9 cellular contexts compared by ENCODE assay signal in genomic region chr10:78852856-78853255, GRCh38.
A peak's percentile ranks its signal among the peaks of the same experiment; 100 is the strongest.
DNase-seq lines count a peak whose midpoint lies in the region; ATAC-seq and TF ChIP-seq lines count a peak whose summit lies in the region.
"Had no signal": no experiment of that assay in that cellular context is flagged by ENCODE, and none has a peak within 500 bp of the region (broad histone marks: within the 10 kb centered on the region; RNA-seq: fewer than 3 reads in every experiment).

No MANE protein-coding gene starts in this region.

- WGBS in neuronal stem cell (ENCODE audit: extremely low coverage in 2 of 2, insufficient read length in 2 of 2, insufficient replicate concordance in 1 of 2), 2 donors: no CpG with 5 or more reads among the region's 3 CpGs

- H3K23ac ChIP-seq in neuronal stem cell (ENCODE audit: low read depth, low read length, poor library complexity): no peak overlapping the region

- H3K79me1 ChIP-seq in neuronal stem cell (ENCODE audit: low read depth, low read length): no peaks in the 10 kb centered on the region

- no peak overlapping the region for H2BK15ac ChIP-seq in neuronal stem cell (ENCODE audit: low read length)

- no peaks in the 10 kb centered on the region for H3K9me3 ChIP-seq in OCI-LY1 (ENCODE audit: low read length)
- no peaks in the 10 kb centered on the region for H3K9me3 ChIP-seq in neuronal stem cell (replicated peaks in 1 of 2; ENCODE audit: control insufficient read depth in 2 of 2, insufficient read depth in 1 of 2, low read depth in 1 of 2, low read length in 2 of 2)

- H3K27ac ChIP-seq in OCI-LY1 (ENCODE audit: low read depth, low read length, poor library complexity, severe bottlenecking) (no peak overlapping the region), neuronal stem cell (replicated peaks; ENCODE audit: low read length) (no peak overlapping the region)

- no peaks in the 10 kb centered on the region for H3F3A ChIP-seq in OCI-LY1 (ENCODE audit: insufficient read depth, low read length)

- no peak overlapping the region for H4K91ac ChIP-seq in neuronal stem cell (ENCODE audit: low read depth, low read length, poor library complexity)

- H3K9ac ChIP-seq in OCI-LY1 (ENCODE audit: low read length) (no peak overlapping the region), neuronal stem cell (ENCODE audit: low read depth, low read length, poor library complexity) (no peak overlapping the region)

- H3K14ac ChIP-seq in neuronal stem cell (ENCODE audit: low read length): no peak overlapping the region

- peak overlapping the region; percentile 73 for H2AK5ac ChIP-seq in neuronal stem cell (ENCODE audit: low read depth, low read length)

- H3K36me3 ChIP-seq in OCI-LY1 (ENCODE audit: insufficient read depth, low read length) (no peaks in the 10 kb centered on the region), neuronal stem cell (replicated peaks in 1 of 2; ENCODE audit: control insufficient read depth in 2 of 2, insufficient read depth in 2 of 2, low read length in 2 of 2) (no peaks in the 10 kb centered on the region)

- no peak overlapping the region for H3K18ac ChIP-seq in neuronal stem cell (ENCODE audit: low read length)

- H3K9me2 ChIP-seq in OCI-LY1 (ENCODE audit: low read depth, low read length): no peaks in the 10 kb centered on the region

- TF ChIP-seq CTCF in OCI-LY1 (IDR thresholded peaks at IDR 0.05; ENCODE audit: low read length): peak; percentile 14; the same call in 1 of the 2 replicates

- ATAC-seq in HG03432 (IDR thresholded peaks at IDR 0.05; ENCODE audit: unreplicated experiment): no peak

- H2BK12ac ChIP-seq in neuronal stem cell (ENCODE audit: low read length): no peak overlapping the region

- H3K4me2 ChIP-seq in OCI-LY1 (ENCODE audit: low read length) (no peak overlapping the region), neuronal stem cell (ENCODE audit: insufficient read depth, low read length, poor library complexity, severe bottlenecking) (no peak overlapping the region)

- H2BK5ac ChIP-seq in neuronal stem cell (ENCODE audit: low read length): peak overlapping the region; percentile 21

- no peak overlapping the region for H3K4ac ChIP-seq in neuronal stem cell (ENCODE audit: low read length)

- H2AFZ ChIP-seq in OCI-LY1 (ENCODE audit: low read length) (no peak overlapping the region), neuronal stem cell (ENCODE audit: low read length) (no peak overlapping the region)

- H3K4me1 ChIP-seq in OCI-LY1 (ENCODE audit: insufficient read depth, low read length, severe bottlenecking): no peaks in the 10 kb centered on the region
- H3K4me1 ChIP-seq in neuronal stem cell (ENCODE audit: control insufficient read depth in 2 of 2, insufficient read depth in 1 of 2, low read depth in 1 of 2, low read length in 2 of 2): peaks cover 0 to 9% of the 10 kb centered on the region in 2 donors

- H4K8ac ChIP-seq in neuronal stem cell (ENCODE audit: low read depth, low read length): no peak overlapping the region

- peak; percentile 40 for DNase-seq in DMS 273 (lab: John Stamatoyannopoulos, UW; ENCODE audit: unreplicated experiment)
- no peak for DNase-seq in DMS 273 treated with DMSO at 0.1 percent for 48 hours (lab: John Stamatoyannopoulos, UW)
- DNase-seq in ecto neural progenitor cell (ENCODE audit: low spot score): peak; percentile 64
- DNase-seq in neuronal stem cell (ENCODE audit: low spot score): no peak
- DNase-seq in NCI-H526 treated with DMSO at 0.1 percent for 48 hours (lab: John Stamatoyannopoulos, UW): no peak
- no peak for DNase-seq in SIG-M5 (lab: John Stamatoyannopoulos, UW)
- DNase-seq: SHP77 treated with DMSO at 0.1 percent for 48 hours had no signal

- H3K27me3 ChIP-seq in OCI-LY1 (ENCODE audit: insufficient read depth, low read length) (no peaks in the 10 kb centered on the region), neuronal stem cell (ENCODE audit: control insufficient read depth in 3 of 3, insufficient read depth in 3 of 3, low read depth in 1 of 3, low read length in 3 of 3) (peaks cover 0 to 3% (median 0%) of the 10 kb centered on the region in 3 experiments)

- H4K20me1 ChIP-seq in OCI-LY1 (ENCODE audit: insufficient read depth, low read length): no peaks in the 10 kb centered on the region

- no peaks in the 10 kb centered on the region for H3K79me2 ChIP-seq in OCI-LY1 (ENCODE audit: insufficient read depth, low read length)

- no peak overlapping the region for H2BK120ac ChIP-seq in neuronal stem cell (ENCODE audit: low read depth, low read length)

- H3K4me3 ChIP-seq in OCI-LY1 (ENCODE audit: low read depth, low read length, poor library complexity, severe bottlenecking) (no peak overlapping the region), neuronal stem cell (ENCODE audit: low read length in 2 of 2) (no peak overlapping the region)

Comparison
In these comparisons a context has a peak if more than half of its experiments do, and no peak if none do; other contexts are left out.
1. DNase-seq: peak in DMS 273 (single experiment) and ecto neural progenitor cell (single experiment); none in DMS 273 treated with DMSO at 0.1 percent for 48 hours (single experiment), neuronal stem cell (single experiment), NCI-H526 treated with DMSO at 0.1 percent for 48 hours (single experiment) and SIG-M5 (single experiment).